In the genomic region with DNA sequence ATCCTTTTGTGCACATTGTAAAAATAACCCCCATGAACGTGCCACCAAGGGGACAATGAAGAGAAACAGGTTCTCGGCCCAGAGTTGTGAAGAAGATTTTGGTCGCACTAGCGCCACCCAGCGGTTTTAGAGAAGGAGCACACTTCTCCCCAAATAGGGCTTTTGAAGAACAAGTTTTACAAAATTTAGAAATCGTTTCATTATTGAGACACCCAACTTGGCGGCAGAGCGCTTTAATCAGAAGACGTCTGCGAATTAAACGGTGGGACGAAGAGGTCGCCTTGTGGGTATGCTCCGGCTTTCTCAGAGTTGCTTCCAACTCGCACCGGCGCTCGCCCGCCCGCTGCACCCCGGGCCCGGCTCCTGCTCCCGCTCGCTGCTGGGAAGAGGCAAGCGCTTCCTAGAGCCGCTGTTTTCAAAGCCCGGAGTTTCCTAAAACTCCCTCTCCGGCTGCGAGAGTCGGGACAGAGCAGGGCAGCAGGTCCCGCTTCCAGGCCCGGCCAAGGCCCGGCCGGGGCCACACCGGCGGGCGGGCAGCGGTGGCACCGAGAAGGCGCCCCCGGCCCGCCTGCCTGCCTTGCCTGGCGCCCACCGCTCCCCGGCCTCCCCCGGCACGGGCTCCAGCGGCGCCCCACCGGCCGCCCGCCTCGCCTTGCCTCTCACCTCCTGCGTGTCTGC, we compare ENCODE assay signal across 9 cellular contexts. TPM values are rescaled to one million over a fixed set of nuclear protein-coding genes. Genes with fewer than 3 reads are reported as not detected.
DNase-seq lines count a peak whose midpoint lies in the region; ATAC-seq and TF ChIP-seq lines count a peak whose summit lies in the region.
"Had no signal": no experiment of that assay in that cellular context is flagged by ENCODE, and none has a peak within 500 bp of the region (broad histone marks: within the 10 kb centered on the region; RNA-seq: fewer than 3 reads in every experiment).

No MANE protein-coding gene starts in this region.

- DNase-seq in activated CD4-positive, alpha-beta T cell treated with anti-CD3 and anti-CD28 coated beads for 36 hours = peak; percentile 75
- DNase-seq in activated CD4-positive, alpha-beta T cell treated with anti-CD3 and anti-CD28 coated beads, Interleukin-2, amount 50 U/mL, for 1 hour = no peak
- DNase-seq in LoVo (ENCODE audit: low spot score) = peak; percentile 85
- peak; percentile 31 for DNase-seq in OCI-M2 (lab: John Stamatoyannopoulos, UW; ENCODE audit: unreplicated experiment)
- peak; percentile 25 for DNase-seq in kidney epithelial cell (ENCODE audit: low read depth)
- DNase-seq in stimulated activated CD4-positive, alpha-beta T cell treated with anti-CD3 and anti-CD28 coated beads, Interleukin-4, amount 100 ng/mL, for 24 hours = peak; percentile 28

- no peaks in the 10 kb centered on the region for H3K36me3 ChIP-seq in kidney epithelial cell (ENCODE audit: control insufficient read depth, insufficient read depth, low read length)
- H3K36me3 ChIP-seq: BLaER1 had no signal

- TF ChIP-seq CTCF in brain (conservative IDR thresholded peaks at IDR 0.05) (peak; percentile 69 to 86), kidney epithelial cell (IDR thresholded peaks at IDR 0.05; ENCODE audit: insufficient read depth, low read length, poor library complexity, severe bottlenecking) (peak; percentile 76)

- H3K27ac Mint-ChIP-seq in activated CD4-positive, alpha-beta T cell treated with anti-CD3 and anti-CD28 coated beads for 36 hours = peak overlapping the region; percentile 29
- H3K27ac Mint-ChIP-seq in brain = peak overlapping the region in 2 of 5 experiments; percentile 19 to 77

- intact Hi-C loops in activated CD4-positive, alpha-beta T cell treated with anti-CD3 and anti-CD28 coated beads for 36 hours (cut with DNase I, micrococcal nuclease) = loop anchor here (2.0 to 10.0 kb wide), 6 partner anchors 348 to 1270 kb away; a partner anchor contains a TSS

- peaks cover 12% of the 10 kb centered on the region for H3K9me3 Mint-ChIP-seq in activated CD4-positive, alpha-beta T cell treated with anti-CD3 and anti-CD28 coated beads for 36 hours (ENCODE audit: low read depth)
- H3K9me3 Mint-ChIP-seq in brain = peaks cover 1 to 18% (median 7%) of the 10 kb centered on the region in 5 experiments

- POLR2A ChIA-PET in activated CD4-positive, alpha-beta T cell treated with anti-CD3 and anti-CD28 coated beads for 36 hours (lab: Charles Lee) = no interaction called here

- H3K4me3 ChIP-seq in kidney epithelial cell (ENCODE audit: low read depth, low read length) = peak overlapping the region; percentile 32
- H3K4me3 ChIP-seq: BLaER1 had no signal

- CTCF ChIA-PET in activated CD4-positive, alpha-beta T cell treated with anti-CD3 and anti-CD28 coated beads for 36 hours (lab: Charles Lee) = no interaction called here

- H3K4me3 Mint-ChIP-seq in activated CD4-positive, alpha-beta T cell treated with anti-CD3 and anti-CD28 coated beads for 36 hours = peak overlapping the region; percentile 53
- H3K4me3 Mint-ChIP-seq in brain = peak overlapping the region; percentile 82 to 93 (median 86)

- peaks cover 66% of the 10 kb centered on the region for H3K27me3 Mint-ChIP-seq in activated CD4-positive, alpha-beta T cell treated with anti-CD3 and anti-CD28 coated beads for 36 hours
- H3K27me3 Mint-ChIP-seq in brain = peaks cover 98% of the 10 kb centered on the region

- H3K27me3 ChIP-seq in kidney epithelial cell (ENCODE audit: control insufficient read depth, insufficient read depth, low read length) = peaks cover 76% of the 10 kb centered on the region
- H3K27me3 ChIP-seq: BLaER1 had no signal

- peaks cover 8% of the 10 kb centered on the region for H3K36me3 Mint-ChIP-seq in activated CD4-positive, alpha-beta T cell treated with anti-CD3 and anti-CD28 coated beads for 36 hours (ENCODE audit: low read depth)
- H3K36me3 Mint-ChIP-seq in brain = no peaks in the 10 kb centered on the region

- ATAC-seq in activated CD4-positive, alpha-beta T cell treated with anti-CD3 and anti-CD28 coated beads for 36 hours = no peak
- ATAC-seq in HG03025 (IDR thresholded peaks at IDR 0.05; ENCODE audit: low FRiP score, unreplicated experiment) = no peak

- peaks cover 28% of the 10 kb centered on the region for H3K4me1 Mint-ChIP-seq in activated CD4-positive, alpha-beta T cell treated with anti-CD3 and anti-CD28 coated beads for 36 hours
- peaks cover 47% of the 10 kb centered on the region for H3K4me1 Mint-ChIP-seq in brain

RNA-seq across cellular contexts. Expression of a gene that starts 0.7 kb away (rescaled TPM):
- total RNA-seq in activated CD4-positive, alpha-beta T cell treated with anti-CD3 and anti-CD28 coated beads for 36 hours = under 1 TPM; 0.05 to 0.07 TPM
- polyA plus RNA-seq in brain (ENCODE audit: insufficient read depth, low read depth, low replicate concordance) = 20.9 TPM
- 7.4 and 8.2 TPM in 2 replicates for total RNA-seq in kidney epithelial cell

RNA-seq across cellular contexts. Expression of a gene that starts 1.1 kb away (rescaled TPM):
- total RNA-seq in activated CD4-positive, alpha-beta T cell treated with anti-CD3 and anti-CD28 coated beads for 36 hours = not detected
- 0.68 TPM for polyA plus RNA-seq in brain (ENCODE audit: insufficient read depth, low read depth, low replicate concordance)
- 0.13 and 2.8 TPM in 2 replicates for total RNA-seq in kidney epithelial cell
